In genomic region chr7:132377703-132378584, GRCh38 we compare ENCODE assay signal across 17 cellular contexts.
A peak's percentile ranks its signal among the peaks of the same experiment; 100 is the strongest.
DNase-seq lines count a peak whose midpoint lies in the region; ATAC-seq and TF ChIP-seq lines count a peak whose summit lies in the region.
"Had no signal": no experiment of that assay in that cellular context is flagged by ENCODE, and none has a peak within 500 bp of the region (broad histone marks: within the 10 kb centered on the region; RNA-seq: fewer than 3 reads in every experiment).

No MANE protein-coding gene starts in this region.

- ATAC-seq in Right ventricle myocardium inferior: no peak
- peak; percentile 16 for ATAC-seq in omental fat pad (ENCODE audit: low FRiP score)
- ATAC-seq in activated CD8-positive, alpha-beta memory T cell treated with anti-CD3 and anti-CD28 coated beads, Interleukin-2, amount 10 ng/mL, durations not matched to agents 7 days and 5 days: no peak
- ATAC-seq: K562 had no signal

- DNase-seq in left ventricle myocardium inferior (no peak), Right ventricle myocardium inferior (ENCODE audit: missing footprints) (no peak), inferior parietal cortex (ENCODE audit: extremely low spot score) (peak; percentile 21), omental fat pad (ENCODE audit: low spot score) (no peak), DMS153 (lab: John Stamatoyannopoulos, UW) (no peak), activated gamma-delta T cell (lab: John Stamatoyannopoulos, UW) (no peak), H4 (ENCODE audit: low spot score) (no peak)
- DNase-seq in activated CD8-positive, alpha-beta memory T cell treated with anti-CD3 and anti-CD28 coated beads, Interleukin-2, amount 10 ng/mL, durations not matched to agents 7 days and 5 days: no peak
- DNase-seq: 8988T; CD4-positive, alpha-beta memory T cell; DMS79; GM23248; NCI-H1417; NCI-H1930; NCI-H526 treated with DMSO at 0.1 percent for 48 hours; SHP77 had no signal

- H3K36me3 ChIP-seq in left ventricle myocardium inferior: no peaks in the 10 kb centered on the region

- no peaks in the 10 kb centered on the region for H3K9me3 ChIP-seq in left ventricle myocardium inferior (replicated peaks)

- H3K27me3 Mint-ChIP-seq in activated CD8-positive, alpha-beta memory T cell treated with anti-CD3 and anti-CD28 coated beads, Interleukin-2, amount 10 ng/mL, durations not matched to agents 7 days and 5 days: peaks cover 34% of the 10 kb centered on the region

- intact Hi-C loops in left ventricle myocardium inferior (cut with micrococcal nuclease): no loop called here
- intact Hi-C loops in Right ventricle myocardium inferior (cut with DNase I): loop anchor here (5.0 kb wide), 1 partner anchor 46 kb away; no protein-coding TSS in a partner anchor

- no peaks in the 10 kb centered on the region for H3K27me3 ChIP-seq in left ventricle myocardium inferior (ENCODE audit: low read depth)

- no peak overlapping the region for H3K4me3 Mint-ChIP-seq in activated CD8-positive, alpha-beta memory T cell treated with anti-CD3 and anti-CD28 coated beads, Interleukin-2, amount 10 ng/mL, durations not matched to agents 7 days and 5 days
- H3K4me3 Mint-ChIP-seq: CD4-positive, alpha-beta memory T cell had no signal

- no peaks in the 10 kb centered on the region for H3K36me3 Mint-ChIP-seq in activated CD8-positive, alpha-beta memory T cell treated with anti-CD3 and anti-CD28 coated beads, Interleukin-2, amount 10 ng/mL, durations not matched to agents 7 days and 5 days
- H3K36me3 Mint-ChIP-seq: CD4-positive, alpha-beta memory T cell had no signal

- no peak overlapping the region for H3K4me3 ChIP-seq in left ventricle myocardium inferior
- H3K4me3 ChIP-seq: GM23248, K562 had no signal

- CTCF ChIA-PET in activated CD8-positive, alpha-beta memory T cell treated with anti-CD3 and anti-CD28 coated beads, Interleukin-2, amount 10 ng/mL, durations not matched to agents 7 days and 5 days (lab: Charles Lee): interaction anchor here (1.1 kb wide), 1 partner anchor 202 kb away, joined by 3 read pairs; no protein-coding TSS in a partner anchor

- H3K9me3 Mint-ChIP-seq in activated CD8-positive, alpha-beta memory T cell treated with anti-CD3 and anti-CD28 coated beads, Interleukin-2, amount 10 ng/mL, durations not matched to agents 7 days and 5 days (ENCODE audit: low read depth): no peaks in the 10 kb centered on the region
- H3K9me3 Mint-ChIP-seq: CD4-positive, alpha-beta memory T cell had no signal

- TF ChIP-seq CTCF in left ventricle myocardium inferior (IDR thresholded peaks at IDR 0.05; ENCODE audit: borderline replicate concordance) (no peak), omental fat pad (IDR thresholded peaks at IDR 0.05) (no peak)

- H3K27ac ChIP-seq in left ventricle myocardium inferior (replicated peaks): peak overlapping the region; percentile 63
- H3K27ac ChIP-seq: GM23248 had no signal

- no peaks in the 10 kb centered on the region for H3K4me1 Mint-ChIP-seq in activated CD8-positive, alpha-beta memory T cell treated with anti-CD3 and anti-CD28 coated beads, Interleukin-2, amount 10 ng/mL, durations not matched to agents 7 days and 5 days
- H3K4me1 Mint-ChIP-seq: CD4-positive, alpha-beta memory T cell had no signal

- peaks cover 70% of the 10 kb centered on the region for H3K4me1 ChIP-seq in left ventricle myocardium inferior

- no peak overlapping the region for H3K27ac Mint-ChIP-seq in activated CD8-positive, alpha-beta memory T cell treated with anti-CD3 and anti-CD28 coated beads, Interleukin-2, amount 10 ng/mL, durations not matched to agents 7 days and 5 days
- H3K27ac Mint-ChIP-seq: CD4-positive, alpha-beta memory T cell had no signal
